In the genomic region with DNA sequence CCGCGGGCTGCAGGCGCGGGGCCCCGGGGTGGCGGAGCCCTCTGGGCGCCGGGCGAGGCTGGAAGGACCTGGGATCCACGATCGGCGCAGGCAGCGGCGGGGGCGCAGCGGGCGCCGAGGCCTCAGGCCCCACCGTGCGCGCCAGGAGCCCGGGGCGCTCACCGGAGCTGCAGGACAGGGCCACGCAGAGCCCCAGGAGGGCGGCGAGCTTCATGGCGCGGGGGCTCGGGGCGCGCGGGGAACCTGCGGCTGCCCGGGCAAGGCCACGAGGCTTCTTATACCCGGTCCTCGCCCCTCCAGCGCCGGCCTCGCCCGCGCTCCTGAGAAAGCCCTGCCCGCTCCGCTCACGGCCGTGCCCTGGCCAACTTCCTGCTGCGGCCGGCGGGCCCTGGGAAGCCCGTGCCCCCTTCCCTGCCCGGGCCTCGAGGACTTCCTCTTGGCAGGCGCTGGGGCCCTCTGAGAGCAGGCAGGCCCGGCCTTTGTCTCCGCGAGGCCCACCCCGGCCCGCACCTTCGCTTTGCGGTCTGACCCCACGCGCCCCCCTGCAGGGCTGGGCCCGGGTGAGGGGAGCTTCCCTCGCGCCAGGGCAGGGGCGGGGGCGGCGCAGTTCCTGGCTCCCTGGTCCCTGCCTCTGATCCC, we compare ENCODE assay signal across 11 cellular contexts. TPM values are rescaled to one million over a fixed set of nuclear protein-coding genes. Genes with fewer than 3 reads are reported as not detected.
DNase-seq lines count a peak whose midpoint lies in the region; FAIRE-seq and TF ChIP-seq lines count a peak whose summit lies in the region.
"Had no signal": no experiment of that assay in that cellular context is flagged by ENCODE, and none has a peak within 500 bp of the region (broad histone marks: within the 10 kb centered on the region; RNA-seq: fewer than 3 reads in every experiment).

A gene with protein sequence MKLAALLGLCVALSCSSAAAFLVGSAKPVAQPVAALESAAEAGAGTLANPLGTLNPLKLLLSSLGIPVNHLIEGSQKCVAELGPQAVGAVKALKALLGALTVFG (minus strand): TSS at position 251 of the 639 bp plus-strand sequence. CDS start 37 bp downstream, at position 214.

- peaks cover 4 to 19% (median 18%) of the 10 kb centered on the region in 3 donors for H3K27me3 Mint-ChIP-seq in immature natural killer cell (ENCODE audit: low read depth in 3 of 3)

- H2BK5ac ChIP-seq in H1 (ENCODE audit: low read depth, low read length): no peak within 1 kb of the TSS

- H3K14ac ChIP-seq in H1 (ENCODE audit: insufficient read length): no peak within 1 kb of the TSS

- no peak within 1 kb of the TSS for H2AK5ac ChIP-seq in H1 (ENCODE audit: low read depth, low read length)

- H3K36me3 ChIP-seq in HUES64 (ENCODE audit: insufficient read depth, low read length) (no peaks in the 10 kb centered on the region), H1 (ENCODE audit: control insufficient read depth in 2 of 4, insufficient read depth in 4 of 4, low read length in 3 of 4) (no peaks in the 10 kb centered on the region; a peak in 1 of 8 replicates), neuron (ENCODE audit: insufficient read depth, low read length) (no peaks in the 10 kb centered on the region)

- no peak within 1 kb of the TSS for H4K5ac ChIP-seq in H1 (ENCODE audit: insufficient read length, low read depth, low read length)

- no peak within 1 kb of the TSS for H4K91ac ChIP-seq in H1 (replicated peaks; ENCODE audit: insufficient read length, low read length)

- TF ChIP-seq EP300 in H1 (IDR thresholded peaks at IDR 0.05; ENCODE audit: borderline replicate concordance in 1 of 2, low read depth in 2 of 2, low read length in 2 of 2): no peak

- no peak within 1 kb of the TSS for H2BK120ac ChIP-seq in H1 (replicated peaks; ENCODE audit: low read depth, low read length)

- TF ChIP-seq CTCF in C4-2B (conservative IDR thresholded peaks at IDR 0.05) (no peak), H1 (IDR thresholded peaks at IDR 0.05; ENCODE audit: control extremely low read depth in 1 of 3, insufficient read depth in 1 of 3, low read depth in 1 of 3, low read length in 3 of 3) (no peak)

- peaks cover 66% of the 10 kb centered on the region for H3K27me3 ChIP-seq in HUES64 (ENCODE audit: insufficient read depth, low read length)
- H3K27me3 ChIP-seq in H1 (replicated peaks in 1 of 4; ENCODE audit: control insufficient read depth in 3 of 4, extremely low read depth in 1 of 4, insufficient read depth in 3 of 4, low read length in 3 of 4): peaks cover 22 to 51% (median 40%) of the 10 kb centered on the region in 4 experiments
- H3K27me3 ChIP-seq in neuron (ENCODE audit: insufficient read depth, low read length): peaks cover 18% of the 10 kb centered on the region

- H3K56ac ChIP-seq in H1 (replicated peaks; ENCODE audit: insufficient read length, low read depth, low read length): no peak within 1 kb of the TSS

- H3K4me2 ChIP-seq in H1 (ENCODE audit: insufficient read depth in 1 of 2, low read depth in 2 of 2, low read length in 2 of 2): peak within 1 kb of the TSS; percentile 85 to 97

- no peaks in the 10 kb centered on the region for H3K79me1 ChIP-seq in H1 (ENCODE audit: low read depth, low read length)

- H2BK20ac ChIP-seq in H1 (ENCODE audit: low read length): no peak within 1 kb of the TSS

- peaks cover 0 to 1% of the 10 kb centered on the region in 2 donors for H3K4me1 Mint-ChIP-seq in immature natural killer cell

- no peak within 1 kb of the TSS for H3K4me3 Mint-ChIP-seq in immature natural killer cell

- H3K4ac ChIP-seq in H1 (replicated peaks; ENCODE audit: insufficient read length, low read depth, low read length): no peak within 1 kb of the TSS

- no peaks in the 10 kb centered on the region for H3K36me3 Mint-ChIP-seq in immature natural killer cell

- H3K23me2 ChIP-seq in H1 (ENCODE audit: low read depth, low read length): peaks cover 20% of the 10 kb centered on the region; the same call in 1 of the 2 replicates

- DNase-seq in H1 (ENCODE audit: low read depth in 1 of 2, low spot score in 2 of 2) (peak in 1 of 2 experiments; percentile 59), NCI-H748 treated with DMSO at 0.1 percent for 48 hours (lab: John Stamatoyannopoulos, UW) (no peak), immature natural killer cell (no peak), HPDE6-E6E7 (ENCODE audit: extremely low spot score) (no peak)
- no peak for DNase-seq in activated CD4-positive, alpha-beta T cell treated with anti-CD3 and anti-CD28 coated beads, Interleukin-2, amount 50 U/mL, for 48 hours
- DNase-seq: EL had no signal

- H3K9ac ChIP-seq in HUES64 (ENCODE audit: low read depth, low read length) (peak within 1 kb of the TSS; percentile 47; the same call in 1 of the 2 replicates), H1 (replicated peaks in 1 of 4; ENCODE audit: extremely low read depth in 1 of 4, low read depth in 3 of 4, low read length in 3 of 4) (no peak within 1 kb of the TSS)

- POLR2A ChIA-PET in H1 (lab: Charles Lee; ENCODE audit: partially characterized antibody): interaction anchor here (0.6 to 2.3 kb wide), 2 partner anchors 11 to 19 kb away, joined by 3 to 9 read pairs; no protein-coding TSS in a partner anchor

- no peaks in the 10 kb centered on the region for H3K79me2 ChIP-seq in H1 (ENCODE audit: control insufficient read depth in 1 of 2, insufficient read depth in 2 of 2, low read length in 2 of 2)

- H3K9me3 Mint-ChIP-seq in immature natural killer cell: no peaks in the 10 kb centered on the region
- H3K9me3 Mint-ChIP-seq: activated T-helper 2 cell treated with anti-CD3 and anti-CD28 coated beads, Interferon-gamma antibody, Interleukin-2, Interleukin-4, amounts not matched to agents 10 μg/mL and 5 μg/mL and 100 μg/mL, durations not matched to agents 14 hours and 24 hours and 36 hours had no signal

- FAIRE-seq in H1 (lab: Jason Lieb, UNC): no peak
- FAIRE-seq: HTR-8/SVneo had no signal

- H3K18ac ChIP-seq in H1 (ENCODE audit: extremely low read depth, low read length): no peak within 1 kb of the TSS; the same call in 1 of the 2 replicates

- CTCF ChIA-PET in H1 (lab: Charles Lee; ENCODE audit: partially characterized antibody): interaction anchor here (1.5 to 1.6 kb wide), 4 partner anchors 11 to 127 kb away, joined by 3 to 7 read pairs (median 4); no protein-coding TSS in a partner anchor

- H3K27ac ChIP-seq in C4-2B (peak within 1 kb of the TSS; percentile 24; the same call in 1 of the 2 replicates), HUES64 (ENCODE audit: low read depth, low read length) (no peak within 1 kb of the TSS), H1 (ENCODE audit: low read depth, low read length) (no peak within 1 kb of the TSS)

- no peak within 1 kb of the TSS for H2BK15ac ChIP-seq in H1 (ENCODE audit: low read length)

- H3K4me1 ChIP-seq in HUES64 (ENCODE audit: insufficient read depth, low read length) (no peaks in the 10 kb centered on the region), H1 (replicated peaks in 1 of 4; ENCODE audit: control insufficient read depth in 3 of 4, insufficient read depth in 4 of 4, low read length in 3 of 4) (peaks cover 0 to 9% (median 3%) of the 10 kb centered on the region in 4 experiments; a peak in 5 of 7 replicates), neuron (ENCODE audit: insufficient read depth, low read length) (no peaks in the 10 kb centered on the region)

- peak within 1 kb of the TSS; percentile 60; the same call in 1 of the 2 replicates for H4K8ac ChIP-seq in H1 (ENCODE audit: extremely low read depth, insufficient read depth, low read length)

- H4K20me1 ChIP-seq in H1 (replicated peaks in 1 of 2; ENCODE audit: control insufficient read depth in 1 of 2, insufficient read depth in 2 of 2, low read length in 2 of 2): peaks cover 0 to 4% of the 10 kb centered on the region in 2 experiments

- H3K9me3 ChIP-seq in HUES64 (ENCODE audit: insufficient read depth, low read depth, low read length) (no peaks in the 10 kb centered on the region), H1 (ENCODE audit: insufficient read depth in 2 of 2, low read depth in 1 of 2, low read length in 1 of 2) (no peaks in the 10 kb centered on the region), neuron (ENCODE audit: low read length) (no peaks in the 10 kb centered on the region)

- no peak for TF ChIP-seq POLR2A in H1 (IDR thresholded peaks at IDR 0.05; ENCODE audit: control extremely low read depth in 1 of 2, low read depth in 2 of 2, low read length in 2 of 2)

- peak within 1 kb of the TSS; percentile 51 for H3K4me3 ChIP-seq in HUES64 (ENCODE audit: low read length)
- peak within 1 kb of the TSS; percentile 3 to 69 (median 46) for H3K4me3 ChIP-seq in H1 (ENCODE audit: extremely low read depth in 1 of 4, insufficient read depth in 2 of 4, low read depth in 3 of 4, low read length in 4 of 4)
- H3K4me3 ChIP-seq in neuron (ENCODE audit: low read length): no peak within 1 kb of the TSS

- no peak within 1 kb of the TSS for H3K27ac Mint-ChIP-seq in immature natural killer cell
- H3K27ac Mint-ChIP-seq: activated T-helper 2 cell treated with anti-CD3 and anti-CD28 coated beads, Interferon-gamma antibody, Interleukin-2, Interleukin-4, amounts not matched to agents 10 μg/mL and 5 μg/mL and 100 μg/mL, durations not matched to agents 14 hours and 24 hours and 36 hours had no signal

- no peak within 1 kb of the TSS for H3K23ac ChIP-seq in H1 (ENCODE audit: insufficient read length)

- H2AFZ ChIP-seq in H1 (ENCODE audit: low read length) (peak within 1 kb of the TSS; percentile 50; the same call in 1 of the 2 replicates), neuron (ENCODE audit: low read depth, low read length) (peak within 1 kb of the TSS; percentile 22)

- no peak within 1 kb of the TSS for H2BK12ac ChIP-seq in H1 (ENCODE audit: low read depth, low read length)

- TF ChIP-seq RAD21 in H1 (IDR thresholded peaks at IDR 0.05 in 1 of 2, conservative IDR thresholded peaks at IDR 0.05 in 1 of 2; ENCODE audit: low read depth in 2 of 2, low read length in 2 of 2): no peak

- WGBS in HUES64: 6% methylated on average over 69 of the region's 69 CpGs
- WGBS in H1 (ENCODE audit: extremely low coverage in 1 of 2, insufficient coverage in 1 of 2, insufficient read length in 1 of 2, insufficient replicate concordance in 2 of 2, low coverage in 1 of 2, low lambda C conversion rate in 2 of 2, missing lambda C conversion rate in 1 of 2), 2 experiments: 11% methylated on average over 37 of the region's 69 CpGs; no CpG with 5 or more reads in 1 of the 2 experiments

RNA-seq across cellular contexts. Expression of the gene that starts here (rescaled TPM):
- not detected for polyA plus RNA-seq in HUES64 (2013, experiment 1 of 2)
- not detected for polyA plus RNA-seq in HUES64 (2013, experiment 2 of 2)
- total RNA-seq in H1 (2021; fragmentation: NEBNext Ultra II Directional; extraction: Animal tissue kit (Norgen Biotek cat#: 25700)): not detected in 2 replicates
- polyA plus RNA-seq in H1 (2011; rRNA removed): 0.20 TPM in 1 of 2 replicates, not detected in the other
- polyA plus RNA-seq in H1 (2011; cell fraction: cytosol; rRNA removed): not detected
- polyA plus RNA-seq in H1 (2011; cell fraction: nucleus; rRNA removed): 0.31 TPM
- not detected in 4 replicates for polyA plus RNA-seq in H1 (2012, experiment 1 of 2)
- not detected for polyA plus RNA-seq in H1 (2012, experiment 2 of 2)
- 0.18 TPM for polyA plus RNA-seq in H1 (2013, experiment 1 of 2)
- polyA plus RNA-seq in H1 (2013, experiment 2 of 2): 0.24 TPM
- not detected in 2 replicates for polyA minus RNA-seq in H1 (2011; rRNA and poly(A)+ RNA removed)
- not detected for polyA minus RNA-seq in H1 (2011; cell fraction: cytosol; rRNA and poly(A)+ RNA removed)
- polyA minus RNA-seq in H1 (2011; cell fraction: nucleus; rRNA and poly(A)+ RNA removed): not detected
- polyA plus RNA-seq in immature natural killer cell: under 1 TPM in 1 of 3 donors, not detected in 2; 0.51 TPM
- total RNA-seq: activated T-helper 2 cell treated with anti-CD3 and anti-CD28 coated beads, Interferon-gamma antibody, Interleukin-2, Interleukin-4, amounts not matched to agents 10 μg/mL and 5 μg/mL and 100 μg/mL, durations not matched to agents 14 hours and 24 hours and 36 hours had no signal
